8 cellular contexts compared by ENCODE assay signal in genomic region chr17:4967539-4968165, GRCh38.
DNase-seq lines count a peak whose midpoint lies in the region; ATAC-seq and TF ChIP-seq lines count a peak whose summit lies in the region.

Gene SPAG7 (minus strand): TSS chr17:4967817. CDS start chr17:4967804, 13 bp downstream.

- DNase-seq in AG09309 (ENCODE audit: low read depth) (peak; percentile 94), NCI-H226 (peak; percentile 87), caudate nucleus (lab: John Stamatoyannopoulos, UW) (peak; percentile 81 to 100 (median 97)), islet precursor cell (peak; percentile 99)
- peak; percentile 82 to 87 (median 84) for DNase-seq in activated CD4-positive, CD25-positive, alpha-beta regulatory T cell (lab: John Stamatoyannopoulos, UW)
- peak; percentile 89 for DNase-seq in stimulated activated CD4-positive, alpha-beta T cell treated with anti-CD3 and anti-CD28 coated beads, Interleukin-12 subunit alpha, Interleukin-12 subunit beta, amount 100 ng/mL, for 4 hours

- TF ChIP-seq CTCF in AG09309 (IDR thresholded peaks at IDR 0.05; ENCODE audit: control insufficient read depth, insufficient read depth, low read depth, low read length, missing control alignments), result no peak

- peak within 1 kb of the TSS; percentile 87 for H3K4me3 ChIP-seq in AG09309 (ENCODE audit: control insufficient read depth, low read depth, low read length)

- ATAC-seq in GM19023 (IDR thresholded peaks at IDR 0.05; ENCODE audit: unreplicated experiment), result peak; percentile 54
- peak; percentile 67 for ATAC-seq in HG03196 (IDR thresholded peaks at IDR 0.05; ENCODE audit: unreplicated experiment)

- H3K27ac ChIP-seq in caudate nucleus (ENCODE audit: low read depth, low read length), result peak within 1 kb of the TSS; percentile 98

Comparison
In these comparisons a context has a peak if more than half of its experiments do, and no peak if none do; other contexts are left out.
1. Peak in every context shown above with its lines: DNase-seq, ATAC-seq, H3K4me3 ChIP-seq and H3K27ac ChIP-seq.